ENCODE assay signal across 8 cellular contexts in the genomic region with DNA sequence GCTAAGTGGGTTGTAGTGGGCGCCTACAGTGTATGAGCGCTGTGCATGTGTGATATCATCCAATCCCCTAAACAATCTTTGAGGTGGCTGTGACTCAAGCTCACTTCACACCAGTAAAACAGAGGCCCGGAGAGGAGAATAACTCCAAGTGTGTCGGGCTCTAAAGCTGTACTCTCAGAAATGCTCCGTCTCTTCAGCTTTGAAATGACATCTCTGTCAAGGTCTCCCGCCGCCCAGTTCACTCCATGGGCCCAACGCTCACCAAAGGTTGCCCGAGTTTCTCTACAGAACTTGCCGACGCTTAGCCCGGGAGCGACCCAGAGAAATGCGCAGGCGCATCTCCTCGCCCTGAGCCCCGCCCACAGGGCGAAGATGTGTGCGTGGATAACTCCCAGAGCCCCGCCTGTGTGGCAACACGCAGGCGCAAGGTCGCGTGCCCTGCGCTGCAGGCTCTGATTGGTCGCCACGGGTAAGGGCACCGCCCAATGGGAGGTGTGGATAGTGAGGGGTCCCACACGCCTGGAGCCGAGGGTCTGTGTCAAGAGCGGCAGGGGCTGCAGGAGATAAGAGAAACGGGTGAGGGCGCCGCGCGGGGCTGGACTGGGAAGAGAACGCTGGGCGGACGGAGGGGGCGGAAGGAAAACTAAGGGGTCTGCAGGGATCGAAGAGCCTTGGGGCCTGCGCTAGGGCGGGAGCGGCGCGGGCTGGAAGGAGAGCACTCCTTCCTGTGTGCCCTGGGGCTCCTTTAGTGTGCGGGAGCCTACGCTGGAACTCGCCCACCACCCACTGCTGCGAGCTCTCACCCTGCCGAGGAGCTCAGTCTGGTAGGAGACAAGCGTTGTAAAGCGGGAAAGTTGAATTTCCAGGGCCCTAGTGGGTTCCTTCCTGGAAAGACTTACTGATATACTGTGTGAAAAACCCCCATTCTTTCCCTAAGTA. TPM values are rescaled to one million over a fixed set of nuclear protein-coding genes. Genes with fewer than 3 reads are reported as not detected.
DNase-seq lines count a peak whose midpoint lies in the region; ATAC-seq lines count a peak whose summit lies in the region.

A gene with protein sequence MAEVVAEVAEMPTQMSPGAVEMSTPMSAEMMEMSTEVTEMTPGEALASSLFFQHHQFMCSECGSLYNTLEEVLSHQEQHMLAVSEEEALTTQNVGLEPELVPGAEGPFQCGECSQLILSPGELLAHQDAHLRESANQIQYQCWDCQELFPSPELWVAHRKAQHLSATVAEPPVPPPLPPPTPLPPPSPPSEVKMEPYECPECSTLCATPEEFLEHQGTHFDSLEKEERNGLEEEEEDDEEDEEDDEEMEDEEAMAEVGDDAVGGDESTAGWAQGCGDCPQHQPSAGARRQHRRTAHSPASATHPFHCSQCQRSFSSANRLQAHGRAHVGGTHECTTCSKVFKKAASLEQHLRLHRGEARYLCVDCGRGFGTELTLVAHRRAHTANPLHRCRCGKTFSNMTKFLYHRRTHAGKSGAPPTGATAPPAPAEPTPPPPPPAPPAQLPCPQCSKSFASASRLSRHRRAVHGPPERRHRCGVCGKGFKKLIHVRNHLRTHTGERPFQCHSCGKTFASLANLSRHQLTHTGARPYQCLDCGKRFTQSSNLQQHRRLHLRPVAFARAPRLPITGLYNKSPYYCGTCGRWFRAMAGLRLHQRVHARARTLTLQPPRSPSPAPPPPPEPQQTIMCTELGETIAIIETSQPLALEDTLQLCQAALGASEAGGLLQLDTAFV (plus strand): TSS at position 501 of the 939 bp plus-strand sequence. CDS start 4,092 bp downstream, outside the sequence.

- no peaks in the 10 kb centered on the region for H3K27me3 Mint-ChIP-seq in activated CD4-positive, alpha-beta T cell treated with anti-CD3 and anti-CD28 coated beads, Interleukin-2, amount 10 ng/mL, durations not matched to agents 7 days and 5 days

- peak within 1 kb of the TSS; percentile 95 for H3K27ac Mint-ChIP-seq in activated CD4-positive, alpha-beta T cell treated with anti-CD3 and anti-CD28 coated beads, Interleukin-2, amount 10 ng/mL, durations not matched to agents 7 days and 5 days

- DNase-seq in C1 segment of cervical spinal cord (lab: John Stamatoyannopoulos, UW) (peak; percentile 76 to 97 (median 95)), NCI-H748 (lab: John Stamatoyannopoulos, UW; ENCODE audit: unreplicated experiment) (peak; percentile 100), cortex of kidney (lab: John Stamatoyannopoulos, UW) (peak; percentile 76), left kidney (ENCODE audit: low read depth, low spot score) (peak; percentile 100)
- peak; percentile 97 for DNase-seq in activated CD4-positive, alpha-beta T cell treated with anti-CD3 and anti-CD28 coated beads, Interleukin-2, amount 10 ng/mL, durations not matched to agents 7 days and 5 days
- peak; percentile 98 for DNase-seq in stimulated activated CD4-positive, alpha-beta T cell treated with anti-CD3 and anti-CD28 coated beads, Interleukin-1b, Interleukin-23, amount 100 ng/mL, for 48 hours

- peak within 1 kb of the TSS; percentile 94 for H3K4me3 Mint-ChIP-seq in activated CD4-positive, alpha-beta T cell treated with anti-CD3 and anti-CD28 coated beads, Interleukin-2, amount 10 ng/mL, durations not matched to agents 7 days and 5 days

- no peaks in the 10 kb centered on the region for H3K9me3 Mint-ChIP-seq in activated CD4-positive, alpha-beta T cell treated with anti-CD3 and anti-CD28 coated beads, Interleukin-2, amount 10 ng/mL, durations not matched to agents 7 days and 5 days

- CTCF ChIA-PET in activated CD4-positive, alpha-beta T cell treated with anti-CD3 and anti-CD28 coated beads, Interleukin-2, amount 10 ng/mL, durations not matched to agents 7 days and 5 days (lab: Charles Lee), result interaction anchor here (0.6 kb wide), 1 partner anchor 1220 kb away, joined by 3 read pairs; no protein-coding TSS in a partner anchor

- H3K4me1 Mint-ChIP-seq in activated CD4-positive, alpha-beta T cell treated with anti-CD3 and anti-CD28 coated beads, Interleukin-2, amount 10 ng/mL, durations not matched to agents 7 days and 5 days, result peaks cover 62% of the 10 kb centered on the region

- POLR2A ChIA-PET in activated CD4-positive, alpha-beta T cell treated with anti-CD3 and anti-CD28 coated beads, Interleukin-2, amount 10 ng/mL, durations not matched to agents 7 days and 5 days (lab: Charles Lee), result no interaction called here

- H3K36me3 Mint-ChIP-seq in activated CD4-positive, alpha-beta T cell treated with anti-CD3 and anti-CD28 coated beads, Interleukin-2, amount 10 ng/mL, durations not matched to agents 7 days and 5 days (ENCODE audit: low read depth), result peaks cover 34% of the 10 kb centered on the region

- ATAC-seq in GM19372 (IDR thresholded peaks at IDR 0.05; ENCODE audit: low read depth, unreplicated experiment) (peak; percentile 75), HG03521 (IDR thresholded peaks at IDR 0.05; ENCODE audit: unreplicated experiment) (peak; percentile 71)

RNA-seq across cellular contexts. Expression of the gene that starts here (rescaled TPM):
- total RNA-seq in activated CD4-positive, alpha-beta T cell treated with anti-CD3 and anti-CD28 coated beads, Interleukin-2, amount 10 ng/mL, durations not matched to agents 7 days and 5 days, result 10 to 100 TPM; 18.0 to 18.5 TPM

Comparison
In these comparisons a context has a peak if more than half of its experiments do, and no peak if none do; other contexts are left out.
1. Peak in every context shown above with its lines: DNase-seq and ATAC-seq.